Comparison of ENCODE assay signal across 13 cellular contexts in genomic region chr6:109579361-109579760, GRCh38.
DNase-seq lines count a peak whose midpoint lies in the region; ATAC-seq and TF ChIP-seq lines count a peak whose summit lies in the region.
"Had no signal": no experiment of that assay in that cellular context is flagged by ENCODE, and none has a peak within 500 bp of the region (broad histone marks: within the 10 kb centered on the region; RNA-seq: fewer than 3 reads in every experiment).

No MANE protein-coding gene starts in this region.

- H3K27me3 ChIP-seq in tibial artery: no peaks in the 10 kb centered on the region

- no peaks in the 10 kb centered on the region for H3K4me1 ChIP-seq in tibial artery

- DNase-seq in HT1080 (ENCODE audit: low read depth) (peak; percentile 3), kidney tubule cell (ENCODE audit: low spot score) (peak; percentile 3), left colon (no peak), tibial artery (no peak)
- DNase-seq: activated CD4-positive, alpha-beta T cell treated with anti-CD3 and anti-CD28 coated beads for 48 hours; activated naive CD4-positive, alpha-beta T cell; central memory CD4-positive, alpha-beta T cell; naive B cell had no signal

- peak; percentile 85 for ATAC-seq in GM19035 (IDR thresholded peaks at IDR 0.05; ENCODE audit: unreplicated experiment)
- peak; percentile 71 for ATAC-seq in HG02588 (IDR thresholded peaks at IDR 0.05; ENCODE audit: unreplicated experiment)
- no peak for ATAC-seq in HG03571 (IDR thresholded peaks at IDR 0.05; ENCODE audit: unreplicated experiment)
- ATAC-seq in left colon: no peak
- ATAC-seq in SK-N-SH treated with all-trans-retinoic acid at 6 μM for 48 hours: no peak

- TF ChIP-seq CTCF in tibial artery (IDR thresholded peaks at IDR 0.05): no peak

- no peaks in the 10 kb centered on the region for H3K9me3 ChIP-seq in tibial artery

- peaks cover 0 to 10% (median 6%) of the 10 kb centered on the region in 3 donors for H3K36me3 ChIP-seq in tibial artery

- no peak overlapping the region for H3K4me3 ChIP-seq in tibial artery
- H3K4me3 ChIP-seq: SK-N-MC had no signal

- H3K27ac ChIP-seq in tibial artery: no peak overlapping the region
- H3K27ac ChIP-seq: SK-N-MC had no signal

- intact Hi-C loops in left colon (cut with DNase I, micrococcal nuclease): no loop called here
- intact Hi-C loops in tibial artery (cut with DNase I; ENCODE audit: low total_unique reads): no loop called here

TF ChIP-seq in SK-N-SH treated with all-trans-retinoic acid at 6 μM for 48 hours, 23 proteins besides CTCF, POLR2A, EP300 and RAD21:
- TF ChIP-seq TCF4 (CRISPR knock-in tag; IDR thresholded peaks at IDR 0.05; ENCODE audit: borderline replicate concordance) (no peak), SNAI2 (CRISPR knock-in tag; IDR thresholded peaks at IDR 0.05) (no peak), ZNF565 (CRISPR knock-in tag; conservative IDR thresholded peaks at IDR 0.05; ENCODE audit: low read depth) (no peak), CSRNP3 (CRISPR knock-in tag; IDR thresholded peaks at IDR 0.05) (no peak), BACH2 (CRISPR knock-in tag; IDR thresholded peaks at IDR 0.05; ENCODE audit: borderline replicate concordance) (no peak)

Comparison
In these comparisons a context has a peak if more than half of its experiments do, and no peak if none do; other contexts are left out.
1. ATAC-seq: peak in GM19035 (single experiment) and HG02588 (single experiment); none in HG03571 (single experiment), left colon (single experiment) and SK-N-SH treated with all-trans-retinoic acid at 6 μM for 48 hours (single experiment).
2. DNase-seq: peak in HT1080 (single experiment) and kidney tubule cell (single experiment); none in left colon (0 of 2) and tibial artery (0 of 2).